Comparison of ENCODE assay signal across 19 cellular contexts in genomic region chr16:66420396-66420795, GRCh38. TPM values are rescaled to one million over a fixed set of nuclear protein-coding genes. Genes with fewer than 3 reads are reported as not detected.
"Had no signal": no experiment of that assay in that cellular context is flagged by ENCODE, and none has a peak within 500 bp of the region (broad histone marks: within the 10 kb centered on the region; RNA-seq: fewer than 3 reads in every experiment).

No MANE protein-coding gene starts in this region.

- H3K27ac ChIP-seq: ascending aorta, brain microvascular endothelial cell had no signal

- H3K9me3 ChIP-seq: ascending aorta had no signal

- H3K27me3 ChIP-seq: ascending aorta, brain microvascular endothelial cell had no signal

- DNase-seq: activated CD4-positive, alpha-beta T cell treated with anti-CD3 and anti-CD28 coated beads for 4 hours; activated CD8-positive, alpha-beta memory T cell treated with anti-CD3 and anti-CD28 coated beads, Interleukin-2, amount 50 U/mL, for 4 hours; activated CD8-positive, alpha-beta T cell treated with anti-CD3 and anti-CD28 coated beads for 36 hours; activated naive CD4-positive, alpha-beta T cell treated with anti-CD3 and anti-CD28 coated beads, Interleukin-2, amount 50 U/mL, for 16 hours; activated T-cell treated with anti-CD3 and anti-CD28 coated beads, Interleukin-2, amount 50 U/mL, for 72 hours; amniotic stem cell; brain microvascular endothelial cell; Karpas-422; NCI-H1105 treated with DMSO at 0.1 percent for 48 hours; NCI-H1436 treated with DMSO at 0.1 percent for 48 hours; NCI-H187; NCI-H2081 treated with DMSO at 0.1 percent for 48 hours; NCI-H446; NCI-H524; SHP77 treated with DMSO at 0.1 percent for 48 hours had no signal

- H3K4me1 ChIP-seq: ascending aorta had no signal

- ATAC-seq: activated CD4-positive, CD25-positive, alpha-beta regulatory T cell treated with anti-CD3 and anti-CD28 coated beads, Interleukin-2, amount 50 U/mL, for 24 hours; activated CD8-positive, alpha-beta T cell treated with anti-CD3 and anti-CD28 coated beads for 36 hours; activated T-cell treated with anti-CD3 and anti-CD28 coated beads, Interleukin-2, amount 50 U/mL, for 72 hours; K562 had no signal

- H3K4me3 ChIP-seq: ascending aorta, K562 had no signal

- H3K36me3 ChIP-seq: ascending aorta, brain microvascular endothelial cell had no signal

RNA-seq across cellular contexts. Expression of gene BEAN1, which starts 6.7 kb away (rescaled TPM):
- total RNA-seq: activated CD8-positive, alpha-beta T cell treated with anti-CD3 and anti-CD28 coated beads for 36 hours; activated T-cell treated with anti-CD3 and anti-CD28 coated beads, Interleukin-2, amount 50 U/mL, for 72 hours; ascending aorta; K562; SK-MEL-5 had no signal

RNA-seq across cellular contexts. Expression of gene CDH5, which starts 53.9 kb away (rescaled TPM):
- total RNA-seq: activated CD8-positive, alpha-beta T cell treated with anti-CD3 and anti-CD28 coated beads for 36 hours; activated T-cell treated with anti-CD3 and anti-CD28 coated beads, Interleukin-2, amount 50 U/mL, for 72 hours; K562; SK-MEL-5 had no signal
